ENCODE assay signal across 10 cellular contexts in the genomic region with DNA sequence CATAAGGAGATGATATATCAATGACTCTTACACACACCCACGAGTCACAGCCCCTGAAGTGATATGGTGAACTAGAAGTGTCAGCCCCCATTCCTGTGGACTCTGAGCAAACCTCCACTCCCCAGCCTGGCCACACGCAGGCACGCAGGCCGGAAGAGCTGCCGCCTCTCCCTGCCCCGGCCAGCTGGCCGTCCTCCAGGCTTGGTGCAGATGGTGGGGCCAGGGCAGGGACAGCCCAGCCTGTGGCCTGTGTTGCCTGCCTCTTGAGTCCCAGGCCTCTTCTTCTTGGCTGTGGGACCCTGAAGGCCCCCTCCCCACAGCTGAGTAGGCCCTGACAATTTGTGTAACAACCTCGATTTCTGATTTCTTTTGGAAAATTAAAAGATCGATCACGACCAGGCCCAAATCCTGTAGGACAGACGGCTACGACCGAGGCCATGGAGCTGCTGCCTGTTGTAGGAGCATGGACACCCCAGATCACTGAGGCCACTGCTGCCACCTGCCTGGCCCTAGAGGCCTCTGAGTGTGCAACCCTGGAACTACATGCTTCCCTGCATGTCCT. TPM values are rescaled to one million over a fixed set of nuclear protein-coding genes. Genes with fewer than 3 reads are reported as not detected.
DNase-seq lines count a peak whose midpoint lies in the region; ATAC-seq and TF ChIP-seq lines count a peak whose summit lies in the region.
"Had no signal": no experiment of that assay in that cellular context is flagged by ENCODE, and none has a peak within 500 bp of the region (broad histone marks: within the 10 kb centered on the region; RNA-seq: fewer than 3 reads in every experiment).

No MANE protein-coding gene starts in this region.

- H3K27ac ChIP-seq in brain microvascular endothelial cell (peak overlapping the region; percentile 68), sigmoid colon (no peak overlapping the region)
- H3K27ac ChIP-seq: uterus had no signal

- intact Hi-C loops in sigmoid colon (cut with DNase I), result no loop called here

- H3K36me3 ChIP-seq in brain microvascular endothelial cell (replicated peaks) (no peaks in the 10 kb centered on the region), sigmoid colon (no peaks in the 10 kb centered on the region)
- H3K36me3 ChIP-seq: uterus had no signal

- TF ChIP-seq POLR2A in sigmoid colon (IDR thresholded peaks at IDR 0.05), result no peak

- ATAC-seq in GM21367 (IDR thresholded peaks at IDR 0.05; ENCODE audit: unreplicated experiment), result no peak

- 41 to 76% methylated on average over 13 of the region's 13 CpGs for WGBS in sigmoid colon, 2 donors

- no peaks in the 10 kb centered on the region for H3K9me3 Mint-ChIP-seq in HFFc6
- H3K9me3 Mint-ChIP-seq: IgD-negative memory B cell had no signal

- H3K4me1 Mint-ChIP-seq in HFFc6 (ENCODE audit: low read depth), result peaks cover 72% of the 10 kb centered on the region

- in situ Hi-C loops in brain microvascular endothelial cell (cut with HindIII; ENCODE audit: low pct_ligation_motif_present, low sequenced_read_pairs), result no loop called here

- TF ChIP-seq EP300 in sigmoid colon (IDR thresholded peaks at IDR 0.05), result no peak

- H3K4me3 Mint-ChIP-seq in HFFc6, result peak overlapping the region; percentile 24; the same call in 1 of the 2 replicates

- H3K9me3 ChIP-seq in sigmoid colon, result no peaks in the 10 kb centered on the region
- H3K9me3 ChIP-seq: uterus had no signal

- no peak overlapping the region for H3K4me3 ChIP-seq in brain microvascular endothelial cell (ENCODE audit: low read depth, low read length)
- no peak overlapping the region for H3K4me3 ChIP-seq in sigmoid colon
- H3K4me3 ChIP-seq: uterus had no signal

- H3K36me3 Mint-ChIP-seq in HFFc6 (ENCODE audit: low read depth), result no peaks in the 10 kb centered on the region

- H3K27me3 ChIP-seq in brain microvascular endothelial cell (replicated peaks) (no peaks in the 10 kb centered on the region), sigmoid colon (no peaks in the 10 kb centered on the region)
- H3K27me3 ChIP-seq: uterus had no signal

- DNase-seq in HFFc6 (peak; percentile 87), brain microvascular endothelial cell (peak; percentile 86), iPS-NIHi7 (ENCODE audit: extremely low spot score) (peak; percentile 15), sigmoid colon (peak; percentile 66), activated gamma-delta T cell treated with Interleukin-2 at 50 U/mL for 16 hours (no peak)
- DNase-seq in stimulated activated CD4-positive, alpha-beta T cell treated with anti-CD3 and anti-CD28 coated beads, Interleukin-4, amount 100 ng/mL, for 1 hour, result no peak
- no peak for DNase-seq in stimulated activated CD4-positive, alpha-beta T cell treated with anti-CD3 and anti-CD28 coated beads, Interleukin-4, amount 100 ng/mL, for 24 hours
- DNase-seq: uterus had no signal

- peaks cover 5% of the 10 kb centered on the region for H3K27me3 Mint-ChIP-seq in HFFc6 (ENCODE audit: insufficient read depth)

- TF ChIP-seq CTCF in HFFc6 (IDR thresholded peaks at IDR 0.05) (no peak), brain microvascular endothelial cell (IDR thresholded peaks at IDR 0.05; ENCODE audit: low read depth, low read length, missing control alignments) (no peak), sigmoid colon (IDR thresholded peaks at IDR 0.05) (no peak)

- peak overlapping the region; percentile 70 for H3K27ac Mint-ChIP-seq in HFFc6
- H3K27ac Mint-ChIP-seq: IgD-negative memory B cell had no signal

- peaks cover 0 to 10% (median 4%) of the 10 kb centered on the region in 4 donors for H3K4me1 ChIP-seq in sigmoid colon
- H3K4me1 ChIP-seq: uterus had no signal

RNA-seq across cellular contexts. Expression of a gene that starts 10.0 kb away (rescaled TPM):
- 100 to 1,000 TPM; 350 to 409 (median 372) TPM for total RNA-seq in HFFc6 (2021; fragmentation: NEBNext Ultra II Directional; extraction: Animal tissue kit (Norgen Biotek cat#: 25700))
- total RNA-seq in sigmoid colon, result 100 to 1,000 TPM in 1 of 4 donors, 10 to 100 TPM in 3; 59.6 to 101 (median 80.4) TPM
- 100 to 1,000 TPM in 1 of 3 donors, 10 to 100 TPM in 2; 43.2 to 113 (median 67.9) TPM for polyA plus RNA-seq in sigmoid colon

Comparison
In these comparisons a context has a peak if more than half of its experiments do, and no peak if none do; other contexts are left out.
1. DNase-seq: peak in HFFc6 (single experiment), brain microvascular endothelial cell (single experiment), iPS-NIHi7 (single experiment) and sigmoid colon (single experiment); none in stimulated activated CD4-positive, alpha-beta T cell treated with anti-CD3 and anti-CD28 coated beads, Interleukin-4, amount 100 ng/mL, for 1 hour (single experiment), stimulated activated CD4-positive, alpha-beta T cell treated with anti-CD3 and anti-CD28 coated beads, Interleukin-4, amount 100 ng/mL, for 24 hours (single experiment) and activated gamma-delta T cell treated with Interleukin-2 at 50 U/mL for 16 hours (single experiment).